Comparison of ENCODE assay signal across 1 cellular context in the genomic region with DNA sequence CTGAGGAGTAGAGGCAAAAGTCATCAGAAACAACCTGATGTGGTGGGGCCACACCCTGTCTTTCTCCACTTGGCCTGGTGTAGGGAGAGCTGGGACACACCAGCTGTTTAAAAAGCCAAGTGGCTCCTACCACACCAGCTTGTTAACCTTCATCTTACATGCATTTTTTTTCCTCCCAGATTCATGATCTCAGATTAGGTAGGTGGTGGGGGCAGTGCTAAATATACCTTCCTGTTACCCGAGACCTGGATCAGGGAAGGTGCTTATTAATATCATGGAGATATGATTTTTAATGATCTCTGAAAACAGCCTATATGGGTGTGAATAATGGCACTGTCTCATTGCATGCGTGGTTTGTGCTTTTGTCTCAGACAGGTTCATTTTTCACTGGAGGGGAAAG.
TF ChIP-seq lines count a peak whose summit lies in the region.

No MANE protein-coding gene starts in this region.

TF ChIP-seq in GM23338, 12 proteins besides CTCF, POLR2A, EP300 and RAD21:
- TF ChIP-seq, protein P1, sequence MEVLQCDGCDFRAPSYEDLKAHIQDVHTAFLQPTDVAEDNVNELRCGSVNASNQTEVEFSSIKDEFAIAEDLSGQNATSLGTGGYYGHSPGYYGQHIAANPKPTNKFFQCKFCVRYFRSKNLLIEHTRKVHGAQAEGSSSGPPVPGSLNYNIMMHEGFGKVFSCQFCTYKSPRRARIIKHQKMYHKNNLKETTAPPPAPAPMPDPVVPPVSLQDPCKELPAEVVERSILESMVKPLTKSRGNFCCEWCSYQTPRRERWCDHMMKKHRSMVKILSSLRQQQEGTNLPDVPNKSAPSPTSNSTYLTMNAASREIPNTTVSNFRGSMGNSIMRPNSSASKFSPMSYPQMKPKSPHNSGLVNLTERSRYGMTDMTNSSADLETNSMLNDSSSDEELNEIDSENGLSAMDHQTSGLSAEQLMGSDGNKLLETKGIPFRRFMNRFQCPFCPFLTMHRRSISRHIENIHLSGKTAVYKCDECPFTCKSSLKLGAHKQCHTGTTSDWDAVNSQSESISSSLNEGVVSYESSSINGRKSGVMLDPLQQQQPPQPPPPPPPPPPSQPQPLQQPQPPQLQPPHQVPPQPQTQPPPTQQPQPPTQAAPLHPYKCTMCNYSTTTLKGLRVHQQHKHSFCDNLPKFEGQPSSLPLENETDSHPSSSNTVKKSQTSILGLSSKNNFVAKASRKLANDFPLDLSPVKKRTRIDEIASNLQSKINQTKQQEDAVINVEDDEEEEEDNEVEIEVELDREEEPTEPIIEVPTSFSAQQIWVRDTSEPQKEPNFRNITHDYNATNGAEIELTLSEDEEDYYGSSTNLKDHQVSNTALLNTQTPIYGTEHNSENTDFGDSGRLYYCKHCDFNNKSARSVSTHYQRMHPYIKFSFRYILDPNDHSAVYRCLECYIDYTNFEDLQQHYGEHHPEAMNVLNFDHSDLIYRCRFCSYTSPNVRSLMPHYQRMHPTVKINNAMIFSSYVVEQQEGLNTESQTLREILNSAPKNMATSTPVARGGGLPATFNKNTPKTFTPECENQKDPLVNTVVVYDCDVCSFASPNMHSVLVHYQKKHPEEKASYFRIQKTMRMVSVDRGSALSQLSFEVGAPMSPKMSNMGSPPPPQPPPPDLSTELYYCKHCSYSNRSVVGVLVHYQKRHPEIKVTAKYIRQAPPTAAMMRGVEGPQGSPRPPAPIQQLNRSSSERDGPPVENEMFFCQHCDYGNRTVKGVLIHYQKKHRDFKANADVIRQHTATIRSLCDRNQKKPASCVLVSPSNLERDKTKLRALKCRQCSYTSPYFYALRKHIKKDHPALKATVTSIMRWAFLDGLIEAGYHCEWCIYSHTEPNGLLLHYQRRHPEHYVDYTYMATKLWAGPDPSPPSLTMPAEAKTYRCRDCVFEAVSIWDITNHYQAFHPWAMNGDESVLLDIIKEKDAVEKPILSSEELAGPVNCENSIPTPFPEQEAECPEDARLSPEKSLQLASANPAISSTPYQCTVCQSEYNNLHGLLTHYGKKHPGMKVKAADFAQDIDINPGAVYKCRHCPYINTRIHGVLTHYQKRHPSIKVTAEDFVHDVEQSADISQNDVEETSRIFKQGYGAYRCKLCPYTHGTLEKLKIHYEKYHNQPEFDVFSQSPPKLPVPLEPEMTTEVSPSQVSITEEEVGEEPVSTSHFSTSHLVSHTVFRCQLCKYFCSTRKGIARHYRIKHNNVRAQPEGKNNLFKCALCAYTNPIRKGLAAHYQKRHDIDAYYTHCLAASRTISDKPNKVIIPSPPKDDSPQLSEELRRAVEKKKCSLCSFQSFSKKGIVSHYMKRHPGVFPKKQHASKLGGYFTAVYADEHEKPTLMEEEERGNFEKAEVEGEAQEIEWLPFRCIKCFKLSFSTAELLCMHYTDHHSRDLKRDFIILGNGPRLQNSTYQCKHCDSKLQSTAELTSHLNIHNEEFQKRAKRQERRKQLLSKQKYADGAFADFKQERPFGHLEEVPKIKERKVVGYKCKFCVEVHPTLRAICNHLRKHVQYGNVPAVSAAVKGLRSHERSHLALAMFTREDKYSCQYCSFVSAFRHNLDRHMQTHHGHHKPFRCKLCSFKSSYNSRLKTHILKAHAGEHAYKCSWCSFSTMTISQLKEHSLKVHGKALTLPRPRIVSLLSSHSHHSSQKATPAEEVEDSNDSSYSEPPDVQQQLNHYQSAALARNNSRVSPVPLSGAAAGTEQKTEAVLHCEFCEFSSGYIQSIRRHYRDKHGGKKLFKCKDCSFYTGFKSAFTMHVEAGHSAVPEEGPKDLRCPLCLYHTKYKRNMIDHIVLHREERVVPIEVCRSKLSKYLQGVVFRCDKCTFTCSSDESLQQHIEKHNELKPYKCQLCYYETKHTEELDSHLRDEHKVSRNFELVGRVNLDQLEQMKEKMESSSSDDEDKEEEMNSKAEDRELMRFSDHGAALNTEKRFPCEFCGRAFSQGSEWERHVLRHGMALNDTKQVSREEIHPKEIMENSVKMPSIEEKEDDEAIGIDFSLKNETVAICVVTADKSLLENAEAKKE (CRISPR knock-in tag; IDR thresholded peaks at IDR 0.05): no peak
- TF ChIP-seq, protein P2, sequence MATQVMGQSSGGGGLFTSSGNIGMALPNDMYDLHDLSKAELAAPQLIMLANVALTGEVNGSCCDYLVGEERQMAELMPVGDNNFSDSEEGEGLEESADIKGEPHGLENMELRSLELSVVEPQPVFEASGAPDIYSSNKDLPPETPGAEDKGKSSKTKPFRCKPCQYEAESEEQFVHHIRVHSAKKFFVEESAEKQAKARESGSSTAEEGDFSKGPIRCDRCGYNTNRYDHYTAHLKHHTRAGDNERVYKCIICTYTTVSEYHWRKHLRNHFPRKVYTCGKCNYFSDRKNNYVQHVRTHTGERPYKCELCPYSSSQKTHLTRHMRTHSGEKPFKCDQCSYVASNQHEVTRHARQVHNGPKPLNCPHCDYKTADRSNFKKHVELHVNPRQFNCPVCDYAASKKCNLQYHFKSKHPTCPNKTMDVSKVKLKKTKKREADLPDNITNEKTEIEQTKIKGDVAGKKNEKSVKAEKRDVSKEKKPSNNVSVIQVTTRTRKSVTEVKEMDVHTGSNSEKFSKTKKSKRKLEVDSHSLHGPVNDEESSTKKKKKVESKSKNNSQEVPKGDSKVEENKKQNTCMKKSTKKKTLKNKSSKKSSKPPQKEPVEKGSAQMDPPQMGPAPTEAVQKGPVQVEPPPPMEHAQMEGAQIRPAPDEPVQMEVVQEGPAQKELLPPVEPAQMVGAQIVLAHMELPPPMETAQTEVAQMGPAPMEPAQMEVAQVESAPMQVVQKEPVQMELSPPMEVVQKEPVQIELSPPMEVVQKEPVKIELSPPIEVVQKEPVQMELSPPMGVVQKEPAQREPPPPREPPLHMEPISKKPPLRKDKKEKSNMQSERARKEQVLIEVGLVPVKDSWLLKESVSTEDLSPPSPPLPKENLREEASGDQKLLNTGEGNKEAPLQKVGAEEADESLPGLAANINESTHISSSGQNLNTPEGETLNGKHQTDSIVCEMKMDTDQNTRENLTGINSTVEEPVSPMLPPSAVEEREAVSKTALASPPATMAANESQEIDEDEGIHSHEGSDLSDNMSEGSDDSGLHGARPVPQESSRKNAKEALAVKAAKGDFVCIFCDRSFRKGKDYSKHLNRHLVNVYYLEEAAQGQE (IDR thresholded peaks at IDR 0.05; ENCODE audit: unreplicated experiment): no peak
- TF ChIP-seq POLR2AphosphoS5 (IDR thresholded peaks at IDR 0.05; ENCODE audit: low read depth): no peak
- TF ChIP-seq JUNB (IDR thresholded peaks at IDR 0.05; ENCODE audit: unreplicated experiment): no peak
- TF ChIP-seq STAT1 (IDR thresholded peaks at IDR 0.05; ENCODE audit: unreplicated experiment): no peak
- no peak for TF ChIP-seq EZH2phosphoT487 (IDR thresholded peaks at IDR 0.05; ENCODE audit: unreplicated experiment)
- no peak for TF ChIP-seq NANOG (IDR thresholded peaks at IDR 0.05; ENCODE audit: borderline replicate concordance)
